21 cellular contexts compared by ENCODE assay signal in the genomic region with DNA sequence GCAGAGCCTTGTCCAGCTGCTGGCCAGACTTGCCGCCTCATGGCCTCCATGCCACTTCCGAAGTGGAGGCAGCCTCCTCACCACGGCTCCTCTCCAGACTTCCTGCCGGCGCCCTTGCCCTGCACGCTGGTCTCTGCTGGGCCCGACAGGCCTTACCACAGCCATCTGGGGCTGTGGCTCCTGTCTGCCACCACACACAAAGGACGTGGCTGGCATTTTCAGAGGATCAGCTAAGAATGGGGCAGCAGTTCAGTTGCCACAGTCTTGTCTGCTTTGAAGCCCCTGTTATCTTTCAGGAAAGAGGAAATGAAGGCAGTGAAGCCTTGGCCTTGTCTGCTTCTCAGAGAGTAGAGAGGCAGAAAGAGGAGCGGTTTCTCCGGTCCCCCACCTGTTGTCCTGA.
A peak's percentile ranks its signal among the peaks of the same experiment; 100 is the strongest.
DNase-seq lines count a peak whose midpoint lies in the region; ATAC-seq, FAIRE-seq and TF ChIP-seq lines count a peak whose summit lies in the region.
"Had no signal": no experiment of that assay in that cellular context is flagged by ENCODE, and none has a peak within 500 bp of the region (broad histone marks: within the 10 kb centered on the region; RNA-seq: fewer than 3 reads in every experiment).

No MANE protein-coding gene starts in this region.

- H3K36me3 ChIP-seq in HepG2 (replicated peaks in 1 of 2; ENCODE audit: control insufficient read depth in 1 of 2, insufficient read depth in 2 of 2, low read length in 2 of 2) (no peaks in the 10 kb centered on the region), right lobe of liver (no peaks in the 10 kb centered on the region), ascending aorta (peaks cover 60 to 86% of the 10 kb centered on the region in 2 donors), upper lobe of left lung (no peaks in the 10 kb centered on the region)
- H3K36me3 ChIP-seq: HAP-1 had no signal

- no peak overlapping the region for H3K4me2 ChIP-seq in HepG2 (ENCODE audit: low read depth, low read length)

- TF ChIP-seq EP300 in HepG2 (IDR thresholded peaks at IDR 0.05; ENCODE audit: low read depth in 2 of 2, low read length in 2 of 2): no peak
- TF ChIP-seq EP300 in HepG2 (CRISPR knock-in tag; IDR thresholded peaks at IDR 0.05; ENCODE audit: borderline replicate concordance): no peak
- no peak for TF ChIP-seq EP300 in upper lobe of left lung (IDR thresholded peaks at IDR 0.05)

- no peak for DNase-seq in HepG2 (ENCODE audit: low spot score)
- no peak for DNase-seq in right lobe of liver
- peak; percentile 67 for DNase-seq in KBM-7
- no peak for DNase-seq in ascending aorta (ENCODE audit: low spot score in 2 of 2)
- peak in 1 of 2 donors; percentile 46 for DNase-seq in upper lobe of left lung
- DNase-seq in EL: no peak
- DNase-seq in activated effector memory CD4-positive, alpha-beta T cell treated with Interleukin-2 at 50 U/mL for 16 hours: no peak
- DNase-seq: ACHN, GF-D8, NCI-H1417, NCI-H187, NCI-H2107, NCI-H510A treated with DMSO at 0.1 percent for 48 hours, NCI-H82, PC-3, RPMI8226, SIG-M5 had no signal

- POLR2A ChIA-PET in HepG2 (lab: Yijun Ruan, JAX): no interaction called here

- no peak overlapping the region for H3K9ac ChIP-seq in HepG2 (ENCODE audit: insufficient read depth, low read depth, low read length)

- peaks cover 7 to 84% of the 10 kb centered on the region in 2 experiments for H3K27me3 ChIP-seq in HepG2 (ENCODE audit: control insufficient read depth in 1 of 2, insufficient read depth in 2 of 2, low read length in 2 of 2)
- no peaks in the 10 kb centered on the region for H3K27me3 ChIP-seq in right lobe of liver
- H3K27me3 ChIP-seq in ascending aorta: no peaks in the 10 kb centered on the region
- no peaks in the 10 kb centered on the region for H3K27me3 ChIP-seq in upper lobe of left lung

- H3K4me1 ChIP-seq in HepG2 (ENCODE audit: insufficient read depth, low read length): peaks cover 12% of the 10 kb centered on the region
- no peaks in the 10 kb centered on the region for H3K4me1 ChIP-seq in right lobe of liver
- peaks cover 5 to 9% of the 10 kb centered on the region in 2 donors for H3K4me1 ChIP-seq in ascending aorta
- no peaks in the 10 kb centered on the region for H3K4me1 ChIP-seq in upper lobe of left lung
- H3K4me1 ChIP-seq: HAP-1 had no signal

- no peak overlapping the region for H2AFZ ChIP-seq in HepG2 (ENCODE audit: low read length)

- no peak overlapping the region for H3K4me3 ChIP-seq in HepG2 (replicated peaks in 1 of 3; ENCODE audit: insufficient read depth in 1 of 3, low read depth in 2 of 3, low read length in 3 of 3)
- H3K4me3 ChIP-seq in right lobe of liver: no peak overlapping the region
- no peak overlapping the region for H3K4me3 ChIP-seq in ascending aorta
- H3K4me3 ChIP-seq in upper lobe of left lung: no peak overlapping the region
- H3K4me3 ChIP-seq: HAP-1 had no signal

- ATAC-seq in HepG2: peak; percentile 17; the same call in 1 of the 3 replicates
- ATAC-seq in right lobe of liver: no peak
- ATAC-seq in upper lobe of left lung (ENCODE audit: low FRiP score in 2 of 2): no peak
- no peak for ATAC-seq in HG02852 (IDR thresholded peaks at IDR 0.05; ENCODE audit: unreplicated experiment)
- ATAC-seq: PC-3, SK-N-SH treated with all-trans-retinoic acid at 6 μM for 48 hours had no signal

- no peak for FAIRE-seq in HepG2 (lab: Jason Lieb, UNC)

- no peaks in the 10 kb centered on the region for H3K79me2 ChIP-seq in HepG2 (ENCODE audit: insufficient read depth, low read length)

- CTCF ChIA-PET in HepG2 (lab: Yijun Ruan, JAX; ENCODE audit: low intra/inter-chr PET ratio, low total read pairs): no interaction called here

- H3K27ac ChIP-seq in HepG2 (ENCODE audit: extremely low read length, insufficient read depth, low read length): no peak overlapping the region
- no peak overlapping the region for H3K27ac ChIP-seq in right lobe of liver
- H3K27ac ChIP-seq in ascending aorta: peak overlapping the region; percentile 14 to 23
- peak overlapping the region in 3 of 4 donors; percentile 10 to 47 (median 14) for H3K27ac ChIP-seq in upper lobe of left lung
- H3K27ac ChIP-seq: HL-60 had no signal

- TF ChIP-seq POLR2A in HepG2 (IDR thresholded peaks at IDR 0.05; ENCODE audit: insufficient read depth in 1 of 2, low read depth in 2 of 2, low read length in 2 of 2) (no peak), right lobe of liver (IDR thresholded peaks at IDR 0.05) (no peak), upper lobe of left lung (IDR thresholded peaks at IDR 0.05) (no peak)

- TF ChIP-seq CTCF in HepG2 (CRISPR knock-in tag; IDR thresholded peaks at IDR 0.05) (no peak), right lobe of liver (IDR thresholded peaks at IDR 0.05) (no peak), ascending aorta (IDR thresholded peaks at IDR 0.05) (no peak), upper lobe of left lung (IDR thresholded peaks at IDR 0.05) (no peak)

- H3K9me3 ChIP-seq in HepG2 (ENCODE audit: low read length): no peaks in the 10 kb centered on the region
- no peaks in the 10 kb centered on the region for H3K9me3 ChIP-seq in right lobe of liver
- H3K9me3 ChIP-seq in ascending aorta: no peaks in the 10 kb centered on the region
- no peaks in the 10 kb centered on the region for H3K9me3 ChIP-seq in upper lobe of left lung
- H3K9me3 ChIP-seq: HAP-1 had no signal

- BruUV-seq in HepG2 (replicated peaks; lab: Mats Ljungman, UMichigan): no TSS peak

- H4K20me1 ChIP-seq in HepG2 (ENCODE audit: insufficient read depth, low read length): no peaks in the 10 kb centered on the region

- in situ Hi-C loops in HepG2 (cut with HindIII; ENCODE audit: extremely low pct_ligation_motif_present, low pct_unique_long_range_greater_than_20kb): no loop called here
- in situ Hi-C loops in KBM-7 (cut with MboI; ENCODE audit: low pct_unique_long_range_greater_than_20kb, low sequenced_read_pairs): no loop called here

- intact Hi-C loops in HepG2 (cut with micrococcal nuclease; ENCODE audit: unreplicated experiment) (no loop called here), right lobe of liver (cut with DNase I) (no loop called here), ascending aorta (cut with DNase I) (no loop called here)

- 13% methylated on average over 4 of the region's 10 CpGs for whole genome bisulfite sequencing in HepG2 (ENCODE audit: low lambda C conversion rate)
- WGBS in right lobe of liver (ENCODE audit: insufficient coverage, low coverage, low lambda C conversion rate, missing lambda C conversion rate): 67% methylated on average over 4 of the region's 10 CpGs
- WGBS in upper lobe of left lung, 2 donors: 55 to 67% methylated on average over 2 to 10 of the region's 10 CpGs

- no peak for TF ChIP-seq RAD21 in HepG2 (CRISPR knock-in tag; IDR thresholded peaks at IDR 0.05)

TF ChIP-seq in HepG2, 621 proteins besides CTCF, POLR2A, EP300 and RAD21:
- TF ChIP-seq NBN (conservative IDR thresholded peaks at IDR 0.05): no peak

Comparison
In these comparisons a context has a peak if more than half of its experiments do, and no peak if none do; other contexts are left out.
1. H3K27ac ChIP-seq: peak in ascending aorta (2 of 2) and upper lobe of left lung (3 of 4); none in HepG2 (single experiment) and right lobe of liver (0 of 3).